10 cellular contexts compared by ENCODE assay signal in the genomic region with DNA sequence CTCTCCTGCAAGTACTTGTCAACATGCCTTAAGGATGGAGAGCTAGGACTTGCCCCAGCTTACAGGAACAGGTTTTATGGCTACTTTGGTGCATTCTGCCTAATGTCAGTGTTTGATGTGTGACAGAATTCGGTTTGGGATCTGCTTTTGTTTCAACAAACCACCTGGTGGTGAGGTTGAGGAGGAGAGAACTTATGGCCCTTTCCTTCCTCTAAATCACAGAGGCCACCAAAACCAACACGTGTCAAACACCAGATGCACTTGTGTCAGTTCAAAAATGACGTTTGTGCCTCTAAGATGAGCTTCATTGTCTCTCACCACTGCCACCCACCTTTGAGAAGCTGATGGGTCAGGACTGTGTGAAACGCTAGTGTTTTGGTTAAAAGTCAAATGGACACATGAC.
DNase-seq lines count a peak whose midpoint lies in the region; ATAC-seq and TF ChIP-seq lines count a peak whose summit lies in the region.
"Had no signal": no experiment of that assay in that cellular context is flagged by ENCODE, and none has a peak within 500 bp of the region (broad histone marks: within the 10 kb centered on the region; RNA-seq: fewer than 3 reads in every experiment).

No MANE protein-coding gene starts in this region.

- H3K4me1 Mint-ChIP-seq in activated CD4-positive, alpha-beta T cell treated with anti-CD3 and anti-CD28 coated beads, Interleukin-2, amount 10 ng/mL, durations not matched to agents 24 days and 14 days: peaks cover 53% of the 10 kb centered on the region

- no peaks in the 10 kb centered on the region for H3K9me3 ChIP-seq in OCI-LY1 (ENCODE audit: low read length)
- H3K9me3 ChIP-seq: A549 had no signal

- no peaks in the 10 kb centered on the region for H3K9me3 Mint-ChIP-seq in activated CD4-positive, alpha-beta T cell treated with anti-CD3 and anti-CD28 coated beads, Interleukin-2, amount 10 ng/mL, durations not matched to agents 24 days and 14 days

- DNase-seq in activated CD4-positive, alpha-beta T cell treated with anti-CD3 and anti-CD28 coated beads, Interleukin-2, amount 10 ng/mL, durations not matched to agents 24 days and 14 days: peak; percentile 71
- DNase-seq in activated CD4-positive, alpha-beta T cell treated with anti-CD3 and anti-CD28 coated beads, Interleukin-2, amount 50 U/mL, for 48 hours: no peak
- no peak for DNase-seq in stimulated activated naive CD8-positive, alpha-beta T cell treated with anti-CD3 and anti-CD28 coated beads, Interleukin-15, Interleukin-2, amounts not matched to agents 100 U/mL and 50 U/mL, for 24 hours
- DNase-seq in iPS-NIHi11 (ENCODE audit: low spot score) (no peak), left colon (no peak)
- DNase-seq: activated CD4-positive, CD25-positive, alpha-beta regulatory T cell had no signal

- peaks cover 22% of the 10 kb centered on the region for H3K36me3 ChIP-seq in OCI-LY1 (ENCODE audit: insufficient read depth, low read length)

- peaks cover 71% of the 10 kb centered on the region for H3K79me2 ChIP-seq in OCI-LY1 (ENCODE audit: insufficient read depth, low read length)

- H2AFZ ChIP-seq in OCI-LY1 (ENCODE audit: low read length): no peak overlapping the region

- intact Hi-C loops in activated CD4-positive, alpha-beta T cell treated with anti-CD3 and anti-CD28 coated beads, Interleukin-2, amount 10 ng/mL, durations not matched to agents 24 days and 14 days (cut with micrococcal nuclease): no loop called here
- intact Hi-C loops in left colon (cut with DNase I, micrococcal nuclease): no loop called here

- no peaks in the 10 kb centered on the region for H4K20me1 ChIP-seq in OCI-LY1 (ENCODE audit: insufficient read depth, low read length)

- peak overlapping the region; percentile 54 for H3K4me2 ChIP-seq in OCI-LY1 (ENCODE audit: low read length)
- H3K4me2 ChIP-seq: A549 had no signal

- ATAC-seq in HG02642 (IDR thresholded peaks at IDR 0.05; ENCODE audit: poor library complexity, unreplicated experiment): peak; percentile 65
- ATAC-seq in stimulated activated naive CD8-positive, alpha-beta T cell treated with anti-CD3 and anti-CD28 coated beads, Interleukin-15, Interleukin-2, amounts not matched to agents 100 U/mL and 50 U/mL, for 24 hours: peak; percentile 75
- ATAC-seq in left colon: no peak
- no peak for ATAC-seq in HG02970 (IDR thresholded peaks at IDR 0.05; ENCODE audit: low FRiP score, unreplicated experiment)

- H3K27ac Mint-ChIP-seq in activated CD4-positive, alpha-beta T cell treated with anti-CD3 and anti-CD28 coated beads, Interleukin-2, amount 10 ng/mL, durations not matched to agents 24 days and 14 days: peak overlapping the region; percentile 38

- H3K9ac ChIP-seq in OCI-LY1 (ENCODE audit: low read length): peak overlapping the region; percentile 58

- peaks cover 15% of the 10 kb centered on the region for H3K36me3 Mint-ChIP-seq in activated CD4-positive, alpha-beta T cell treated with anti-CD3 and anti-CD28 coated beads, Interleukin-2, amount 10 ng/mL, durations not matched to agents 24 days and 14 days (ENCODE audit: low read depth)

- peak overlapping the region; percentile 8 for H3K4me3 ChIP-seq in OCI-LY1 (ENCODE audit: low read depth, low read length, poor library complexity, severe bottlenecking)
- H3K4me3 ChIP-seq: A549 had no signal

- no peaks in the 10 kb centered on the region for H3K9me2 ChIP-seq in OCI-LY1 (ENCODE audit: low read depth, low read length)

- no peaks in the 10 kb centered on the region for H3K27me3 Mint-ChIP-seq in activated CD4-positive, alpha-beta T cell treated with anti-CD3 and anti-CD28 coated beads, Interleukin-2, amount 10 ng/mL, durations not matched to agents 24 days and 14 days

- no peak overlapping the region for H3K4me3 Mint-ChIP-seq in activated CD4-positive, alpha-beta T cell treated with anti-CD3 and anti-CD28 coated beads, Interleukin-2, amount 10 ng/mL, durations not matched to agents 24 days and 14 days

- peak overlapping the region; percentile 93 for H3K27ac ChIP-seq in OCI-LY1 (ENCODE audit: low read depth, low read length, poor library complexity, severe bottlenecking)
- H3K27ac ChIP-seq: A549 had no signal

- H3K27me3 ChIP-seq in OCI-LY1 (ENCODE audit: insufficient read depth, low read length): no peaks in the 10 kb centered on the region

- peaks cover 91% of the 10 kb centered on the region for H3K4me1 ChIP-seq in OCI-LY1 (ENCODE audit: insufficient read depth, low read length, severe bottlenecking)
- H3K4me1 ChIP-seq: A549 had no signal

- H3F3A ChIP-seq in OCI-LY1 (ENCODE audit: insufficient read depth, low read length): peaks cover 8% of the 10 kb centered on the region; the same call in 1 of the 2 replicates

- peak; percentile 53 for TF ChIP-seq CTCF in OCI-LY1 (IDR thresholded peaks at IDR 0.05; ENCODE audit: low read length)

Comparison
In these comparisons a context has a peak if more than half of its experiments do, and no peak if none do; other contexts are left out.
1. ATAC-seq: peak in HG02642 (single experiment) and stimulated activated naive CD8-positive, alpha-beta T cell treated with anti-CD3 and anti-CD28 coated beads, Interleukin-15, Interleukin-2, amounts not matched to agents 100 U/mL and 50 U/mL, for 24 hours (single experiment); none in left colon (single experiment) and HG02970 (single experiment).